Comparison of ENCODE assay signal across 1 cellular context in the genomic region with DNA sequence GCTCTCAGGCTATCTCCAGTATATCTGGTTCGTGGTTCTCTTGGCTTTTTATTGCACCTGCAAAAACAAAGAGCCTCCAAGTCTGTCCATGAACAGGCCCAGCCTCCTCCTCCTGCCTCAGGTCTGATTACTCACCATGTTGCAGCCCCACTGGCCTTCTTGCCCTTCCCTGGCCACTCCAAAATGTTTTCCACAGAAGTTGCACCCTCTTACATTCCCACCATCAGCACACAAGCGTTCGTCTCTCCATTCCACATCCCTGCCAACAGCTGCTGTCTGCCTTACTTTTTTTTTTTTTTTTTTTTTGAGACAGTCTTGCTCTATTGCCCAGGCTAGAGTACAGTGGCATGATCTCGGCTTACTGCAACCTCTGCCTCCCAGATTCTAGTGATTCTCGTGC.
TF ChIP-seq lines count a peak whose summit lies in the region.

No MANE protein-coding gene starts in this region.

TF ChIP-seq in WTC11, 78 proteins besides CTCF, POLR2A, EP300 and RAD21 (continued from another document):
- TF ChIP-seq, protein P1, sequence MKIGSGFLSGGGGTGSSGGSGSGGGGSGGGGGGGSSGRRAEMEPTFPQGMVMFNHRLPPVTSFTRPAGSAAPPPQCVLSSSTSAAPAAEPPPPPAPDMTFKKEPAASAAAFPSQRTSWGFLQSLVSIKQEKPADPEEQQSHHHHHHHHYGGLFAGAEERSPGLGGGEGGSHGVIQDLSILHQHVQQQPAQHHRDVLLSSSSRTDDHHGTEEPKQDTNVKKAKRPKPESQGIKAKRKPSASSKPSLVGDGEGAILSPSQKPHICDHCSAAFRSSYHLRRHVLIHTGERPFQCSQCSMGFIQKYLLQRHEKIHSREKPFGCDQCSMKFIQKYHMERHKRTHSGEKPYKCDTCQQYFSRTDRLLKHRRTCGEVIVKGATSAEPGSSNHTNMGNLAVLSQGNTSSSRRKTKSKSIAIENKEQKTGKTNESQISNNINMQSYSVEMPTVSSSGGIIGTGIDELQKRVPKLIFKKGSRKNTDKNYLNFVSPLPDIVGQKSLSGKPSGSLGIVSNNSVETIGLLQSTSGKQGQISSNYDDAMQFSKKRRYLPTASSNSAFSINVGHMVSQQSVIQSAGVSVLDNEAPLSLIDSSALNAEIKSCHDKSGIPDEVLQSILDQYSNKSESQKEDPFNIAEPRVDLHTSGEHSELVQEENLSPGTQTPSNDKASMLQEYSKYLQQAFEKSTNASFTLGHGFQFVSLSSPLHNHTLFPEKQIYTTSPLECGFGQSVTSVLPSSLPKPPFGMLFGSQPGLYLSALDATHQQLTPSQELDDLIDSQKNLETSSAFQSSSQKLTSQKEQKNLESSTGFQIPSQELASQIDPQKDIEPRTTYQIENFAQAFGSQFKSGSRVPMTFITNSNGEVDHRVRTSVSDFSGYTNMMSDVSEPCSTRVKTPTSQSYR (CRISPR knock-in tag; IDR thresholded peaks at IDR 0.05): no peak
- TF ChIP-seq RORB (CRISPR knock-in tag; IDR thresholded peaks at IDR 0.05) (no peak), GRHL2 (CRISPR knock-in tag; IDR thresholded peaks at IDR 0.05; ENCODE audit: insufficient replicate concordance, severe bottlenecking) (no peak), ZNF317 (CRISPR knock-in tag; IDR thresholded peaks at IDR 0.05; ENCODE audit: borderline replicate concordance, low read depth) (no peak), JAZF1 (CRISPR knock-in tag; IDR thresholded peaks at IDR 0.05) (no peak), ZNF138 (CRISPR knock-in tag; conservative IDR thresholded peaks at IDR 0.05) (no peak), FOXP1 (CRISPR knock-in tag; IDR thresholded peaks at IDR 0.05; ENCODE audit: borderline replicate concordance) (no peak), ZBTB21 (CRISPR knock-in tag; IDR thresholded peaks at IDR 0.05; ENCODE audit: borderline replicate concordance) (no peak), HMGA2 (CRISPR knock-in tag; IDR thresholded peaks at IDR 0.05) (no peak), ZNF263 (CRISPR knock-in tag; IDR thresholded peaks at IDR 0.05; ENCODE audit: low read depth) (no peak), SP1 (CRISPR knock-in tag; conservative IDR thresholded peaks at IDR 0.05) (no peak)
- TF ChIP-seq, protein P2, sequence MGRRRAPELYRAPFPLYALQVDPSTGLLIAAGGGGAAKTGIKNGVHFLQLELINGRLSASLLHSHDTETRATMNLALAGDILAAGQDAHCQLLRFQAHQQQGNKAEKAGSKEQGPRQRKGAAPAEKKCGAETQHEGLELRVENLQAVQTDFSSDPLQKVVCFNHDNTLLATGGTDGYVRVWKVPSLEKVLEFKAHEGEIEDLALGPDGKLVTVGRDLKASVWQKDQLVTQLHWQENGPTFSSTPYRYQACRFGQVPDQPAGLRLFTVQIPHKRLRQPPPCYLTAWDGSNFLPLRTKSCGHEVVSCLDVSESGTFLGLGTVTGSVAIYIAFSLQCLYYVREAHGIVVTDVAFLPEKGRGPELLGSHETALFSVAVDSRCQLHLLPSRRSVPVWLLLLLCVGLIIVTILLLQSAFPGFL (CRISPR knock-in tag; IDR thresholded peaks at IDR 0.05; ENCODE audit: borderline replicate concordance): no peak
- TF ChIP-seq, protein P3, sequence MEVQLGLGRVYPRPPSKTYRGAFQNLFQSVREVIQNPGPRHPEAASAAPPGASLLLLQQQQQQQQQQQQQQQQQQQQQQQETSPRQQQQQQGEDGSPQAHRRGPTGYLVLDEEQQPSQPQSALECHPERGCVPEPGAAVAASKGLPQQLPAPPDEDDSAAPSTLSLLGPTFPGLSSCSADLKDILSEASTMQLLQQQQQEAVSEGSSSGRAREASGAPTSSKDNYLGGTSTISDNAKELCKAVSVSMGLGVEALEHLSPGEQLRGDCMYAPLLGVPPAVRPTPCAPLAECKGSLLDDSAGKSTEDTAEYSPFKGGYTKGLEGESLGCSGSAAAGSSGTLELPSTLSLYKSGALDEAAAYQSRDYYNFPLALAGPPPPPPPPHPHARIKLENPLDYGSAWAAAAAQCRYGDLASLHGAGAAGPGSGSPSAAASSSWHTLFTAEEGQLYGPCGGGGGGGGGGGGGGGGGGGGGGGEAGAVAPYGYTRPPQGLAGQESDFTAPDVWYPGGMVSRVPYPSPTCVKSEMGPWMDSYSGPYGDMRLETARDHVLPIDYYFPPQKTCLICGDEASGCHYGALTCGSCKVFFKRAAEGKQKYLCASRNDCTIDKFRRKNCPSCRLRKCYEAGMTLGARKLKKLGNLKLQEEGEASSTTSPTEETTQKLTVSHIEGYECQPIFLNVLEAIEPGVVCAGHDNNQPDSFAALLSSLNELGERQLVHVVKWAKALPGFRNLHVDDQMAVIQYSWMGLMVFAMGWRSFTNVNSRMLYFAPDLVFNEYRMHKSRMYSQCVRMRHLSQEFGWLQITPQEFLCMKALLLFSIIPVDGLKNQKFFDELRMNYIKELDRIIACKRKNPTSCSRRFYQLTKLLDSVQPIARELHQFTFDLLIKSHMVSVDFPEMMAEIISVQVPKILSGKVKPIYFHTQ (CRISPR knock-in tag; IDR thresholded peaks at IDR 0.05): no peak
- TF ChIP-seq, protein P4, sequence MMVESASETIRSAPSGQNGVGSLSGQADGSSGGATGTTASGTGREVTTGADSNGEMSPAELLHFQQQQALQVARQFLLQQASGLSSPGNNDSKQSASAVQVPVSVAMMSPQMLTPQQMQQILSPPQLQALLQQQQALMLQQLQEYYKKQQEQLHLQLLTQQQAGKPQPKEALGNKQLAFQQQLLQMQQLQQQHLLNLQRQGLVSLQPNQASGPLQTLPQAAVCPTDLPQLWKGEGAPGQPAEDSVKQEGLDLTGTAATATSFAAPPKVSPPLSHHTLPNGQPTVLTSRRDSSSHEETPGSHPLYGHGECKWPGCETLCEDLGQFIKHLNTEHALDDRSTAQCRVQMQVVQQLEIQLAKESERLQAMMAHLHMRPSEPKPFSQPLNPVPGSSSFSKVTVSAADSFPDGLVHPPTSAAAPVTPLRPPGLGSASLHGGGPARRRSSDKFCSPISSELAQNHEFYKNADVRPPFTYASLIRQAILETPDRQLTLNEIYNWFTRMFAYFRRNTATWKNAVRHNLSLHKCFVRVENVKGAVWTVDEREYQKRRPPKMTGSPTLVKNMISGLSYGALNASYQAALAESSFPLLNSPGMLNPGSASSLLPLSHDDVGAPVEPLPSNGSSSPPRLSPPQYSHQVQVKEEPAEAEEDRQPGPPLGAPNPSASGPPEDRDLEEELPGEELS (CRISPR knock-in tag; IDR thresholded peaks at IDR 0.05): no peak
- TF ChIP-seq, protein P5, sequence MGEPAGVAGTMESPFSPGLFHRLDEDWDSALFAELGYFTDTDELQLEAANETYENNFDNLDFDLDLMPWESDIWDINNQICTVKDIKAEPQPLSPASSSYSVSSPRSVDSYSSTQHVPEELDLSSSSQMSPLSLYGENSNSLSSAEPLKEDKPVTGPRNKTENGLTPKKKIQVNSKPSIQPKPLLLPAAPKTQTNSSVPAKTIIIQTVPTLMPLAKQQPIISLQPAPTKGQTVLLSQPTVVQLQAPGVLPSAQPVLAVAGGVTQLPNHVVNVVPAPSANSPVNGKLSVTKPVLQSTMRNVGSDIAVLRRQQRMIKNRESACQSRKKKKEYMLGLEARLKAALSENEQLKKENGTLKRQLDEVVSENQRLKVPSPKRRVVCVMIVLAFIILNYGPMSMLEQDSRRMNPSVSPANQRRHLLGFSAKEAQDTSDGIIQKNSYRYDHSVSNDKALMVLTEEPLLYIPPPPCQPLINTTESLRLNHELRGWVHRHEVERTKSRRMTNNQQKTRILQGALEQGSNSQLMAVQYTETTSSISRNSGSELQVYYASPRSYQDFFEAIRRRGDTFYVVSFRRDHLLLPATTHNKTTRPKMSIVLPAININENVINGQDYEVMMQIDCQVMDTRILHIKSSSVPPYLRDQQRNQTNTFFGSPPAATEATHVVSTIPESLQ (CRISPR knock-in tag; IDR thresholded peaks at IDR 0.05): no peak
- TF ChIP-seq, protein P6, sequence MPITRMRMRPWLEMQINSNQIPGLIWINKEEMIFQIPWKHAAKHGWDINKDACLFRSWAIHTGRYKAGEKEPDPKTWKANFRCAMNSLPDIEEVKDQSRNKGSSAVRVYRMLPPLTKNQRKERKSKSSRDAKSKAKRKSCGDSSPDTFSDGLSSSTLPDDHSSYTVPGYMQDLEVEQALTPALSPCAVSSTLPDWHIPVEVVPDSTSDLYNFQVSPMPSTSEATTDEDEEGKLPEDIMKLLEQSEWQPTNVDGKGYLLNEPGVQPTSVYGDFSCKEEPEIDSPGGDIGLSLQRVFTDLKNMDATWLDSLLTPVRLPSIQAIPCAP (CRISPR knock-in tag; IDR thresholded peaks at IDR 0.05): no peak
